Comparison of ENCODE assay signal across 11 cellular contexts in genomic region chrX:153974726-153975286, GRCh38. TPM values are rescaled to one million over a fixed set of nuclear protein-coding genes. Genes with fewer than 3 reads are reported as not detected.
A peak's percentile ranks its signal among the peaks of the same experiment; 100 is the strongest.
DNase-seq lines count a peak whose midpoint lies in the region; ATAC-seq and TF ChIP-seq lines count a peak whose summit lies in the region.
"Had no signal": no experiment of that assay in that cellular context is flagged by ENCODE, and none has a peak within 500 bp of the region (broad histone marks: within the 10 kb centered on the region; RNA-seq: fewer than 3 reads in every experiment).

No MANE protein-coding gene starts in this region.

- H3K4me1 ChIP-seq in left lung, result peaks cover 4 to 19% of the 10 kb centered on the region in 2 donors
- peaks cover 18 to 26% (median 24%) of the 10 kb centered on the region in 5 donors for H3K4me1 ChIP-seq in subcutaneous abdominal adipose tissue (ENCODE audit: control insufficient read depth in 5 of 5, insufficient read depth in 5 of 5, low read length in 5 of 5)

- intact Hi-C loops in left lung (cut with DNase I), result no loop called here

- H3K36me3 Mint-ChIP-seq in activated naive CD4-positive, alpha-beta T cell treated with anti-CD3 and anti-CD28 coated beads, Interleukin-2, amount 10 ng/mL, durations not matched to agents 7 days and 5 days, result peaks cover 10% of the 10 kb centered on the region
- no peaks in the 10 kb centered on the region; the same call in 1 of the 2 replicates for H3K36me3 Mint-ChIP-seq in WTC11

- H3K4me1 Mint-ChIP-seq in activated naive CD4-positive, alpha-beta T cell treated with anti-CD3 and anti-CD28 coated beads, Interleukin-2, amount 10 ng/mL, durations not matched to agents 7 days and 5 days, result peaks cover 23% of the 10 kb centered on the region
- 0 out of 2 replicates have a peak, but pooled peaks cover 10% of the 10 kb centered on the region for H3K4me1 Mint-ChIP-seq in WTC11

- POLR2A ChIA-PET in WTC11 (lab: Charles Lee), result interaction anchor here (0.8 kb wide), 1 partner anchor 27 kb away, joined by 3 read pairs; no protein-coding TSS in a partner anchor

- peak overlapping the region; percentile 99 for H3K27ac Mint-ChIP-seq in activated naive CD4-positive, alpha-beta T cell treated with anti-CD3 and anti-CD28 coated beads, Interleukin-2, amount 10 ng/mL, durations not matched to agents 7 days and 5 days
- 0 out of 2 replicates have a peak overlapping the region, but pooled peaks have one; percentile 19 for H3K27ac Mint-ChIP-seq in WTC11

- no peak for DNase-seq in activated naive CD4-positive, alpha-beta T cell treated with anti-CD3 and anti-CD28 coated beads, Interleukin-2, amount 10 ng/mL, durations not matched to agents 7 days and 5 days
- no peak for DNase-seq in activated naive CD4-positive, alpha-beta T cell (lab: John Stamatoyannopoulos, UW)
- DNase-seq in WTC11 (ENCODE audit: low spot score), result no peak
- DNase-seq in left lung, result no peak
- no peak for DNase-seq in NOMO-1 treated with dmso at 0.1 percent for 144 hours (lab: John Stamatoyannopoulos, UW; ENCODE audit: unreplicated experiment)
- DNase-seq in islet precursor cell, result no peak
- no peak for DNase-seq in GM10266 (ENCODE audit: extremely low spot score)
- DNase-seq: activated CD8-positive, alpha-beta memory T cell treated with anti-CD3 and anti-CD28 coated beads, Interleukin-2, amount 50 U/mL, for 4 hours; GOT3 had no signal

- no peak overlapping the region for H3K9ac ChIP-seq in subcutaneous abdominal adipose tissue (ENCODE audit: low read length in 5 of 5)

- no peaks in the 10 kb centered on the region for H3K9me3 Mint-ChIP-seq in activated naive CD4-positive, alpha-beta T cell treated with anti-CD3 and anti-CD28 coated beads, Interleukin-2, amount 10 ng/mL, durations not matched to agents 7 days and 5 days
- no peaks in the 10 kb centered on the region for H3K9me3 Mint-ChIP-seq in WTC11

- CTCF ChIA-PET in activated naive CD4-positive, alpha-beta T cell treated with anti-CD3 and anti-CD28 coated beads, Interleukin-2, amount 10 ng/mL, durations not matched to agents 7 days and 5 days (lab: Charles Lee), result interaction anchor here (1.3 kb wide), 1 partner anchor 9 kb away, joined by 3 read pairs; no protein-coding TSS in a partner anchor
- CTCF ChIA-PET in WTC11 (lab: Charles Lee), result interaction anchor here (1.1 kb wide), 2 partner anchors 39 to 333 kb away, joined by 3 to 4 read pairs; no protein-coding TSS in a partner anchor

- ATAC-seq in WTC11 (no peak), left lung (no peak)

- H3K4me3 ChIP-seq in left lung (no peak overlapping the region), subcutaneous abdominal adipose tissue (ENCODE audit: low read depth in 1 of 5, low read length in 5 of 5) (peak overlapping the region in 1 of 5 donors; percentile 14)
- H3K4me3 ChIP-seq: smooth muscle cell had no signal

- H3K27ac ChIP-seq in left lung, result peak overlapping the region; percentile 13 to 98
- H3K27ac ChIP-seq in subcutaneous abdominal adipose tissue (ENCODE audit: low read depth, low read length), result peak overlapping the region; percentile 84

- H3K27me3 Mint-ChIP-seq in activated naive CD4-positive, alpha-beta T cell treated with anti-CD3 and anti-CD28 coated beads, Interleukin-2, amount 10 ng/mL, durations not matched to agents 7 days and 5 days, result no peaks in the 10 kb centered on the region
- no peaks in the 10 kb centered on the region for H3K27me3 Mint-ChIP-seq in WTC11 (ENCODE audit: low read depth)

- TF ChIP-seq CTCF in WTC11 (IDR thresholded peaks at IDR 0.05), result no peak
- TF ChIP-seq CTCF in left lung (IDR thresholded peaks at IDR 0.05), result no peak
- no peak for TF ChIP-seq CTCF in GM10266 (IDR thresholded peaks at IDR 0.05; ENCODE audit: control insufficient read depth, insufficient read depth, low read depth, missing control alignments)

- H3K27me3 ChIP-seq in left lung (no peaks in the 10 kb centered on the region), subcutaneous abdominal adipose tissue (ENCODE audit: control insufficient read depth in 5 of 5, insufficient read depth in 4 of 5, low read length in 5 of 5) (peaks cover 0 to 20% (median 0%) of the 10 kb centered on the region in 5 donors)

- H3K36me3 ChIP-seq in left lung (no peaks in the 10 kb centered on the region), subcutaneous abdominal adipose tissue (ENCODE audit: control insufficient read depth in 5 of 5, insufficient read depth in 5 of 5, low read length in 5 of 5) (no peaks in the 10 kb centered on the region)

- H3K9me3 ChIP-seq in left lung, result no peaks in the 10 kb centered on the region
- H3K9me3 ChIP-seq in subcutaneous abdominal adipose tissue (ENCODE audit: control insufficient read depth in 5 of 5, low read length in 5 of 5), result peaks cover 0 to 2% (median 0%) of the 10 kb centered on the region in 5 donors

- no peak overlapping the region for H3K4me3 Mint-ChIP-seq in activated naive CD4-positive, alpha-beta T cell treated with anti-CD3 and anti-CD28 coated beads, Interleukin-2, amount 10 ng/mL, durations not matched to agents 7 days and 5 days
- H3K4me3 Mint-ChIP-seq in WTC11, result no peak overlapping the region

TF ChIP-seq in WTC11, 78 proteins besides CTCF, POLR2A, EP300 and RAD21:
- no peak for TF ChIP-seq NR1H2 (CRISPR knock-in tag; IDR thresholded peaks at IDR 0.05)
- no peak for TF ChIP-seq JAZF1 (CRISPR knock-in tag; IDR thresholded peaks at IDR 0.05)

RNA-seq across cellular contexts. Expression of gene TMEM187, which starts 2.3 kb away (rescaled TPM):
- total RNA-seq in WTC11 (2021) (8.4 to 12.3 TPM (median 10.1 TPM) in 3 replicates), left lung (10 to 100 TPM in 1 of 2 donors, 1 to 10 TPM in 1; 8.8 to 13.5 TPM)

RNA-seq across cellular contexts. Expression of gene HCFC1, which starts 3.2 kb away (rescaled TPM):
- total RNA-seq in WTC11 (2021) (121 to 130 TPM (median 125 TPM) in 3 replicates), left lung (10 to 100 TPM; 46.6 to 58.1 TPM)

RNA-seq across cellular contexts. Expression of gene RENBP, which starts 30.4 kb away (rescaled TPM):
- total RNA-seq in WTC11 (2021), result 14.0 to 18.6 TPM (median 16.2 TPM) in 3 replicates
- 10 to 100 TPM; 44.7 to 62.1 TPM for total RNA-seq in left lung
- total RNA-seq: smooth muscle cell had no signal

RNA-seq across cellular contexts. Expression of gene NAA10, which starts 40.0 kb away (rescaled TPM):
- 97.1 to 107 TPM (median 101 TPM) in 3 replicates for total RNA-seq in WTC11 (2021)
- 100 to 1,000 TPM in 1 of 2 donors, 10 to 100 TPM in 1; 87.5 to 105 TPM for total RNA-seq in left lung

RNA-seq across cellular contexts. Expression of gene IRAK1, which starts 44.9 kb away (rescaled TPM):
- total RNA-seq in WTC11 (2021) (32.1 to 48.0 TPM (median 45.2 TPM) in 3 replicates), left lung (100 to 1,000 TPM in 1 of 2 donors, 10 to 100 TPM in 1; 92.1 to 172 TPM)
